In genomic region chr12:22276313-22276712, GRCh38 we compare ENCODE assay signal across 15 cellular contexts. TPM values are rescaled to one million over a fixed set of nuclear protein-coding genes. Genes with fewer than 3 reads are reported as not detected.
A peak's percentile ranks its signal among the peaks of the same experiment; 100 is the strongest.
DNase-seq lines count a peak whose midpoint lies in the region; ATAC-seq, FAIRE-seq and TF ChIP-seq lines count a peak whose summit lies in the region.
"Had no signal": no experiment of that assay in that cellular context is flagged by ENCODE, and none has a peak within 500 bp of the region (broad histone marks: within the 10 kb centered on the region; RNA-seq: fewer than 3 reads in every experiment).

No MANE protein-coding gene starts in this region.

- CTCF ChIA-PET in SK-N-SH (lab: Yijun Ruan, JAX) (no interaction called here), Caco-2 (lab: Charles Lee) (no interaction called here)

- TF ChIP-seq CTCF in SK-N-SH (IDR thresholded peaks at IDR 0.05) (no peak), esophagus squamous epithelium (IDR thresholded peaks at IDR 0.05) (no peak), tibial artery (IDR thresholded peaks at IDR 0.05) (no peak), Caco-2 (IDR thresholded peaks at IDR 0.05; ENCODE audit: insufficient read depth in 1 of 2, low read depth in 1 of 2, low read length in 1 of 2, severe bottlenecking in 1 of 2, unreplicated experiment in 1 of 2) (no peak), pancreas (IDR thresholded peaks at IDR 0.05) (no peak)

- no peaks in the 10 kb centered on the region for H3F3A ChIP-seq in SK-N-SH (replicated peaks; ENCODE audit: insufficient read depth)

- H3K4me3 ChIP-seq in SK-N-SH (ENCODE audit: low read depth in 2 of 2, low read length in 1 of 2) (no peak overlapping the region), esophagus squamous epithelium (peak overlapping the region in 2 of 4 donors; percentile 14 to 39), tibial artery (peak overlapping the region; percentile 15 to 21), Caco-2 (ENCODE audit: low read depth, low read length) (no peak overlapping the region), pancreas (no peak overlapping the region)

- no peak for TF ChIP-seq POLR2A in esophagus squamous epithelium (IDR thresholded peaks at IDR 0.05)

- H3K4me1 ChIP-seq in SK-N-SH (ENCODE audit: control insufficient read depth in 1 of 2, insufficient read depth in 2 of 2, low read depth in 1 of 2, low read length in 1 of 2) (peaks cover 0 to 4% of the 10 kb centered on the region in 2 experiments; a peak in 1 of 4 replicates), esophagus squamous epithelium (peaks cover 7 to 42% (median 23%) of the 10 kb centered on the region in 3 donors), tibial artery (peaks cover 0 to 42% (median 30%) of the 10 kb centered on the region in 4 donors), Caco-2 (no peaks in the 10 kb centered on the region), pancreas (no peaks in the 10 kb centered on the region)

- FAIRE-seq in pancreas (lab: Jason Lieb, UNC), result no peak
- FAIRE-seq: TTC549 had no signal

- H3K79me2 ChIP-seq in SK-N-SH (ENCODE audit: insufficient read depth), result no peaks in the 10 kb centered on the region

- WGBS in SK-N-SH (ENCODE audit: low lambda C conversion rate), result 11% methylated on average over 5 of the region's 5 CpGs
- WGBS in esophagus squamous epithelium, 2 donors, result 24 to 42% methylated on average over 4 to 5 of the region's 5 CpGs
- WGBS in pancreas, 2 donors, result 55 to 75% methylated on average over 5 of the region's 5 CpGs

- H3K27me3 Mint-ChIP-seq in Caco-2 (ENCODE audit: insufficient read depth, unreplicated experiment), result peaks cover 27% of the 10 kb centered on the region

- DNase-seq in SK-N-SH (no peak), esophagus squamous epithelium (lab: John Stamatoyannopoulos, UW) (no peak), myocyte (ENCODE audit: low read depth) (peak; percentile 46), tibial artery (no peak), Caco-2 (no peak), pancreas (no peak)
- DNase-seq: activated CD8-positive, alpha-beta T cell treated with anti-CD3 and anti-CD28 coated beads, Interleukin-2, amount 10 ng/mL, durations not matched to agents 7 days and 5 days; KG1; NCI-H1694 treated with DMSO at 0.1 percent for 48 hours; SHP77 treated with DMSO at 0.1 percent for 48 hours; stimulated activated CD4-positive, alpha-beta T cell treated with anti-CD3 and anti-CD28 coated beads, Interleukin-4, amount 100 ng/mL, for 1 hour had no signal

- TF ChIP-seq RAD21 in SK-N-SH (IDR thresholded peaks at IDR 0.05; ENCODE audit: low read length), result no peak

- peak overlapping the region; percentile 59; the same call in 1 of the 2 replicates for H3K9ac ChIP-seq in SK-N-SH

- BruUV-seq in Caco-2 (replicated peaks; lab: Mats Ljungman, UMichigan), result no TSS peak

- no peaks in the 10 kb centered on the region for H3K4me1 Mint-ChIP-seq in Caco-2 (ENCODE audit: low read depth, unreplicated experiment)

- peaks cover 10% of the 10 kb centered on the region for H3K9me3 Mint-ChIP-seq in Caco-2 (ENCODE audit: unreplicated experiment)

- 0 out of 2 replicates have a peak overlapping the region, but pooled peaks have one; percentile 48 for H2AFZ ChIP-seq in SK-N-SH (ENCODE audit: low read depth)

- ATAC-seq in HG02885 (IDR thresholded peaks at IDR 0.05; ENCODE audit: poor library complexity, unreplicated experiment) (no peak), HG03439 (IDR thresholded peaks at IDR 0.05; ENCODE audit: unreplicated experiment) (no peak), pancreas (no peak)
- ATAC-seq: activated CD8-positive, alpha-beta T cell treated with anti-CD3 and anti-CD28 coated beads, Interleukin-2, amount 10 ng/mL, durations not matched to agents 7 days and 5 days had no signal

- TF ChIP-seq EP300 in SK-N-SH (IDR thresholded peaks at IDR 0.05; ENCODE audit: borderline replicate concordance in 1 of 2, low read depth in 1 of 2, low read length in 1 of 2), result no peak

- H3K36me3 Mint-ChIP-seq in Caco-2 (ENCODE audit: insufficient read depth, unreplicated experiment), result no peaks in the 10 kb centered on the region
- H3K36me3 Mint-ChIP-seq: CD14-positive monocyte had no signal

- H3K36me3 ChIP-seq in SK-N-SH (replicated peaks in 1 of 2; ENCODE audit: control insufficient read depth in 1 of 2, insufficient read depth in 2 of 2, low read length in 1 of 2) (no peaks in the 10 kb centered on the region), esophagus squamous epithelium (no peaks in the 10 kb centered on the region), tibial artery (no peaks in the 10 kb centered on the region), Caco-2 (ENCODE audit: control insufficient read depth, insufficient read depth, low read length) (no peaks in the 10 kb centered on the region), pancreas (no peaks in the 10 kb centered on the region)

- no peak overlapping the region for H3K27ac Mint-ChIP-seq in Caco-2 (ENCODE audit: unreplicated experiment)
- H3K27ac Mint-ChIP-seq: activated CD8-positive, alpha-beta T cell treated with anti-CD3 and anti-CD28 coated beads, Interleukin-2, amount 10 ng/mL, durations not matched to agents 7 days and 5 days; CD14-positive monocyte had no signal

- H3K4me3 Mint-ChIP-seq in Caco-2 (ENCODE audit: unreplicated experiment), result no peak overlapping the region
- H3K4me3 Mint-ChIP-seq: activated CD8-positive, alpha-beta T cell treated with anti-CD3 and anti-CD28 coated beads, Interleukin-2, amount 10 ng/mL, durations not matched to agents 7 days and 5 days; CD14-positive monocyte had no signal

- peak overlapping the region; percentile 61; the same call in 1 of the 2 replicates for H3K4me2 ChIP-seq in SK-N-SH

- no peaks in the 10 kb centered on the region for H3K9me2 ChIP-seq in SK-N-SH

- intact Hi-C loops in esophagus squamous epithelium (cut with DNase I) (loop anchor here (10.0 kb wide), 1 partner anchor 58 kb away; the partner anchor contains the start of gene ST8SIA1), tibial artery (cut with DNase I; ENCODE audit: low total_unique reads) (no loop called here), Caco-2 (cut with micrococcal nuclease; ENCODE audit: unreplicated experiment) (no loop called here), pancreas (cut with DNase I) (no loop called here)

- H3K9me3 ChIP-seq in SK-N-SH (no peaks in the 10 kb centered on the region), esophagus squamous epithelium (no peaks in the 10 kb centered on the region), tibial artery (no peaks in the 10 kb centered on the region), Caco-2 (no peaks in the 10 kb centered on the region), pancreas (no peaks in the 10 kb centered on the region)

- H3K27ac ChIP-seq in SK-N-SH (ENCODE audit: low read depth in 2 of 2, low read length in 1 of 2) (peak overlapping the region; percentile 76 to 82), esophagus squamous epithelium (peak overlapping the region; percentile 66 to 90 (median 84)), tibial artery (peak overlapping the region; percentile 82 to 92), pancreas (no peak overlapping the region)

- no peaks in the 10 kb centered on the region for H3K27me3 ChIP-seq in SK-N-SH (ENCODE audit: insufficient read depth)
- no peaks in the 10 kb centered on the region for H3K27me3 ChIP-seq in esophagus squamous epithelium
- H3K27me3 ChIP-seq in tibial artery, result no peaks in the 10 kb centered on the region
- peaks cover 2% of the 10 kb centered on the region; the same call in 1 of the 2 replicates for H3K27me3 ChIP-seq in Caco-2 (replicated peaks; ENCODE audit: control insufficient read depth, insufficient read depth, low read length)
- no peaks in the 10 kb centered on the region for H3K27me3 ChIP-seq in pancreas

- POLR2A ChIA-PET in SK-N-SH (lab: Yijun Ruan, JAX) (no interaction called here), Caco-2 (lab: Charles Lee) (no interaction called here)

- no peaks in the 10 kb centered on the region for H4K20me1 ChIP-seq in SK-N-SH (ENCODE audit: insufficient read depth)

TF ChIP-seq in SK-N-SH, 30 proteins besides CTCF, POLR2A, EP300 and RAD21 (continues in another document):
- TF ChIP-seq YY1 (IDR thresholded peaks at IDR 0.05; ENCODE audit: low read depth) (no peak), EZH2phosphoT487 (IDR thresholded peaks at IDR 0.05; ENCODE audit: borderline replicate concordance, low read depth) (no peak), SMC3 (IDR thresholded peaks at IDR 0.05; ENCODE audit: low read depth, low read length) (no peak), FOSL2 (IDR thresholded peaks at IDR 0.05; ENCODE audit: borderline replicate concordance, low read depth) (no peak), ELF1 (IDR thresholded peaks at IDR 0.05) (no peak), REST (IDR thresholded peaks at IDR 0.05; ENCODE audit: low read depth, low read length) (no peak), GABPA (IDR thresholded peaks at IDR 0.05; ENCODE audit: low read depth) (no peak)

RNA-seq across cellular contexts. Expression of gene ST8SIA1, which starts 58.2 kb away (rescaled TPM):
- 0.12 and 0.47 TPM in 2 replicates for polyA plus RNA-seq in SK-N-SH (2012; rRNA removed)
- 0.20 and 0.30 TPM in 2 replicates for polyA plus RNA-seq in SK-N-SH (2012; cell fraction: cytosol; rRNA removed)
- 0.37 and 0.55 TPM in 2 replicates for polyA plus RNA-seq in SK-N-SH (2012; cell fraction: nucleus; rRNA removed)
- 1 to 10 TPM in 2 of 4 donors, under 1 TPM in 2; 0.38 to 5.3 (median 1.0) TPM for total RNA-seq in esophagus squamous epithelium
- 1.6 and 5.6 TPM in 2 replicates for total RNA-seq in myocyte
- 0.87 TPM for polyA plus RNA-seq in myocyte (2012)
- total RNA-seq in Caco-2 (2022), result not detected in 2 replicates
- 1 to 10 TPM in 2 of 6 donors, under 1 TPM in 2, not detected in 2; 0.47 to 1.2 (median 0.88) TPM for total RNA-seq in pancreas
- 1 to 10 TPM in 1 of 2 donors, under 1 TPM in 1; 0.38 to 1.5 TPM for polyA plus RNA-seq in pancreas
- polyA plus RNA-seq: CD14-positive monocyte had no signal

Comparison
In these comparisons a context has a peak if more than half of its experiments do, and no peak if none do; other contexts are left out.
1. H3K27ac ChIP-seq: peak in SK-N-SH (2 of 2), esophagus squamous epithelium (4 of 4) and tibial artery (2 of 2); none in pancreas (0 of 4).
2. H3K4me3 ChIP-seq: peak in tibial artery (2 of 2); none in SK-N-SH (0 of 2), Caco-2 (single experiment) and pancreas (0 of 4).